In genomic region chr22:29305836-29306174, GRCh38 we compare ENCODE assay signal across 8 cellular contexts. TPM values are rescaled to one million over a fixed set of nuclear protein-coding genes. Genes with fewer than 3 reads are reported as not detected.
DNase-seq lines count a peak whose midpoint lies in the region; ATAC-seq and TF ChIP-seq lines count a peak whose summit lies in the region.

No MANE protein-coding gene starts in this region.

- peaks cover 10% of the 10 kb centered on the region for H3K79me2 ChIP-seq in hepatocyte

- H3K27ac ChIP-seq in hepatocyte: no peak overlapping the region

- H3K36me3 Mint-ChIP-seq in activated CD4-positive, alpha-beta T cell treated with anti-CD3 and anti-CD28 coated beads for 36 hours (ENCODE audit: low read depth): peaks cover 7% of the 10 kb centered on the region
- no peaks in the 10 kb centered on the region for H3K36me3 Mint-ChIP-seq in WTC11
- peaks cover 6% of the 10 kb centered on the region for H3K36me3 Mint-ChIP-seq in stimulated activated memory B cell treated with anti-CD40 and anti-IgM and Interleukin-4, amounts not matched to agents 10 μg/mL and 1 μg/mL and 100 μg/mL, for 72 hours

- POLR2A ChIA-PET in activated CD4-positive, alpha-beta T cell treated with anti-CD3 and anti-CD28 coated beads for 36 hours (lab: Charles Lee): no interaction called here
- POLR2A ChIA-PET in WTC11 (lab: Charles Lee): interaction anchor here (1.9 to 2.0 kb wide), 2 partner anchors 11 to 37 kb away, joined by 5 to 6 read pairs; partner anchors contain the start of gene EWSR1

- CTCF ChIA-PET in activated CD4-positive, alpha-beta T cell treated with anti-CD3 and anti-CD28 coated beads for 36 hours (lab: Charles Lee): interaction anchor here (0.7 kb wide), 1 partner anchor 36 kb away, joined by 3 read pairs; no protein-coding TSS in a partner anchor
- CTCF ChIA-PET in WTC11 (lab: Charles Lee): interaction anchor here (1.2 to 2.0 kb wide), 7 partner anchors 9 to 152 kb away, joined by 3 to 5 read pairs (median 4); partner anchors contain the start of gene RASL10A

- H3K9me3 Mint-ChIP-seq in activated CD4-positive, alpha-beta T cell treated with anti-CD3 and anti-CD28 coated beads for 36 hours (ENCODE audit: low read depth): no peaks in the 10 kb centered on the region
- no peaks in the 10 kb centered on the region for H3K9me3 Mint-ChIP-seq in WTC11
- H3K9me3 Mint-ChIP-seq in stimulated activated memory B cell treated with anti-CD40 and anti-IgM and Interleukin-4, amounts not matched to agents 10 μg/mL and 1 μg/mL and 100 μg/mL, for 72 hours: no peaks in the 10 kb centered on the region

- WGBS in hepatocyte (ENCODE audit: low lambda C conversion rate, missing lambda C conversion rate): 56% methylated on average over 6 of the region's 7 CpGs

- no peak overlapping the region for H3K4me3 ChIP-seq in hepatocyte

- H3K4me3 Mint-ChIP-seq in activated CD4-positive, alpha-beta T cell treated with anti-CD3 and anti-CD28 coated beads for 36 hours: peak overlapping the region; percentile 63
- H3K4me3 Mint-ChIP-seq in WTC11: peak overlapping the region; percentile 73
- peak overlapping the region; percentile 77 for H3K4me3 Mint-ChIP-seq in stimulated activated memory B cell treated with anti-CD40 and anti-IgM and Interleukin-4, amounts not matched to agents 10 μg/mL and 1 μg/mL and 100 μg/mL, for 72 hours

- TF ChIP-seq CTCF in WTC11 (IDR thresholded peaks at IDR 0.05) (no peak), hepatocyte (IDR thresholded peaks at IDR 0.05; ENCODE audit: poor library complexity) (no peak)

- H3K4me1 ChIP-seq in hepatocyte (ENCODE audit: insufficient read depth): peaks cover 11% of the 10 kb centered on the region

- no peak for ATAC-seq in activated CD4-positive, alpha-beta T cell treated with anti-CD3 and anti-CD28 coated beads for 36 hours
- ATAC-seq in WTC11 (no peak), HG02759 (IDR thresholded peaks at IDR 0.05; ENCODE audit: unreplicated experiment) (no peak)
- no peak for ATAC-seq in stimulated activated memory B cell treated with anti-CD40 and anti-IgM and Interleukin-4, amounts not matched to agents 10 μg/mL and 1 μg/mL and 100 μg/mL, for 72 hours

- peaks cover 17% of the 10 kb centered on the region for H3K27me3 Mint-ChIP-seq in activated CD4-positive, alpha-beta T cell treated with anti-CD3 and anti-CD28 coated beads for 36 hours
- H3K27me3 Mint-ChIP-seq in WTC11 (ENCODE audit: low read depth): peaks cover 4% of the 10 kb centered on the region; the same call in 1 of the 2 replicates
- peaks cover 63% of the 10 kb centered on the region for H3K27me3 Mint-ChIP-seq in stimulated activated memory B cell treated with anti-CD40 and anti-IgM and Interleukin-4, amounts not matched to agents 10 μg/mL and 1 μg/mL and 100 μg/mL, for 72 hours

- H3K27ac Mint-ChIP-seq in activated CD4-positive, alpha-beta T cell treated with anti-CD3 and anti-CD28 coated beads for 36 hours: no peak overlapping the region
- peak overlapping the region; percentile 92; the same call in 1 of the 2 replicates for H3K27ac Mint-ChIP-seq in WTC11
- peak overlapping the region; percentile 63 for H3K27ac Mint-ChIP-seq in stimulated activated memory B cell treated with anti-CD40 and anti-IgM and Interleukin-4, amounts not matched to agents 10 μg/mL and 1 μg/mL and 100 μg/mL, for 72 hours

- H4K20me1 ChIP-seq in hepatocyte (ENCODE audit: insufficient read depth, poor library complexity, severe bottlenecking): no peaks in the 10 kb centered on the region

- H3K4me1 Mint-ChIP-seq in activated CD4-positive, alpha-beta T cell treated with anti-CD3 and anti-CD28 coated beads for 36 hours: peaks cover 10% of the 10 kb centered on the region
- peaks cover 21% of the 10 kb centered on the region for H3K4me1 Mint-ChIP-seq in WTC11
- peaks cover 40% of the 10 kb centered on the region for H3K4me1 Mint-ChIP-seq in stimulated activated memory B cell treated with anti-CD40 and anti-IgM and Interleukin-4, amounts not matched to agents 10 μg/mL and 1 μg/mL and 100 μg/mL, for 72 hours

- no peak for DNase-seq in activated CD4-positive, alpha-beta T cell treated with anti-CD3 and anti-CD28 coated beads for 36 hours
- no peak for DNase-seq in activated CD4-positive, alpha-beta T cell treated with anti-CD3 and anti-CD28 coated beads for 4 hours
- DNase-seq in WTC11 (ENCODE audit: low spot score): no peak
- no peak for DNase-seq in hepatocyte (ENCODE audit: low spot score)
- DNase-seq in cerebellum (ENCODE audit: low spot score): no peak
- no peak for DNase-seq in hepatic stellate cell (ENCODE audit: low spot score)

- H3K9me3 ChIP-seq in hepatocyte (ENCODE audit: low read depth): no peaks in the 10 kb centered on the region

- H3K4me2 ChIP-seq in hepatocyte: peak overlapping the region; percentile 98

- intact Hi-C loops in activated CD4-positive, alpha-beta T cell treated with anti-CD3 and anti-CD28 coated beads for 36 hours (cut with DNase I, micrococcal nuclease): loop anchor here in 1 of 2 experiments (5.0 kb wide), 1 partner anchor 34 kb away; no protein-coding TSS in a partner anchor

- no peaks in the 10 kb centered on the region for H3K27me3 ChIP-seq in hepatocyte

- no peak overlapping the region for H2AFZ ChIP-seq in hepatocyte

- no peaks in the 10 kb centered on the region for H3K9me2 ChIP-seq in hepatocyte (replicated peaks; ENCODE audit: insufficient read depth)

- H3K36me3 ChIP-seq in hepatocyte (replicated peaks; ENCODE audit: insufficient read depth, low read depth): no peaks in the 10 kb centered on the region

TF ChIP-seq in WTC11, 78 proteins besides CTCF, POLR2A, EP300 and RAD21 (continues in another document):
- TF ChIP-seq ZNF138 (CRISPR knock-in tag; conservative IDR thresholded peaks at IDR 0.05) (no peak), FOXP1 (CRISPR knock-in tag; IDR thresholded peaks at IDR 0.05; ENCODE audit: borderline replicate concordance) (no peak), ZBTB43 (CRISPR knock-in tag; IDR thresholded peaks at IDR 0.05) (no peak), ZNF416 (CRISPR knock-in tag; IDR thresholded peaks at IDR 0.05) (no peak), ZMAT4 (CRISPR knock-in tag; IDR thresholded peaks at IDR 0.05) (no peak), ZNF317 (CRISPR knock-in tag; IDR thresholded peaks at IDR 0.05; ENCODE audit: borderline replicate concordance, low read depth) (no peak), E2F1 (CRISPR knock-in tag; IDR thresholded peaks at IDR 0.05) (no peak)

RNA-seq across cellular contexts. Expression of gene GAS2L1, which starts 0.6 kb away (rescaled TPM):
- total RNA-seq in activated CD4-positive, alpha-beta T cell treated with anti-CD3 and anti-CD28 coated beads for 36 hours: under 1 TPM; 0.84 to 0.98 TPM
- 15.3 to 19.9 TPM (median 15.6 TPM) in 3 replicates for total RNA-seq in WTC11 (2021)
- 10.4 and 11.7 TPM in 2 replicates for total RNA-seq in hepatocyte
- polyA plus RNA-seq in hepatocyte: 34.0 and 46.0 TPM in 2 replicates
- 3.3 TPM for total RNA-seq in cerebellum

RNA-seq across cellular contexts. Expression of gene RASL10A, which starts 9.7 kb away (rescaled TPM):
- total RNA-seq in activated CD4-positive, alpha-beta T cell treated with anti-CD3 and anti-CD28 coated beads for 36 hours: under 1 TPM in 1 of 2 experiments, not detected in 1; 0.35 TPM
- total RNA-seq in WTC11 (2021): 1.1 to 1.6 TPM (median 1.6 TPM) in 3 replicates
- 0.33 and 1.7 TPM in 2 replicates for total RNA-seq in hepatocyte
- polyA plus RNA-seq in hepatocyte: 5.3 and 6.3 TPM in 2 replicates
- total RNA-seq in cerebellum: not detected

RNA-seq across cellular contexts. Expression of gene EWSR1, which starts 37.7 kb away (rescaled TPM):
- 100 to 1,000 TPM; 326 to 567 TPM for total RNA-seq in activated CD4-positive, alpha-beta T cell treated with anti-CD3 and anti-CD28 coated beads for 36 hours
- 377 to 400 TPM (median 384 TPM) in 3 replicates for total RNA-seq in WTC11 (2021)
- 161 TPM in 2 replicates for total RNA-seq in hepatocyte
- 269 and 315 TPM in 2 replicates for polyA plus RNA-seq in hepatocyte
- total RNA-seq in cerebellum: 206 TPM

RNA-seq across cellular contexts. Expression of gene RHBDD3, which starts 38.0 kb away (rescaled TPM):
- 10 to 100 TPM; 23.2 to 25.3 TPM for total RNA-seq in activated CD4-positive, alpha-beta T cell treated with anti-CD3 and anti-CD28 coated beads for 36 hours
- 69.6 to 78.2 TPM (median 77.9 TPM) in 3 replicates for total RNA-seq in WTC11 (2021)
- total RNA-seq in hepatocyte: 25.8 and 27.2 TPM in 2 replicates
- polyA plus RNA-seq in hepatocyte: 46.7 and 58.1 TPM in 2 replicates
- 21.1 TPM for total RNA-seq in cerebellum
